In genomic region chr19:19662344-19662743, GRCh38 we compare ENCODE assay signal across 8 cellular contexts. TPM values are rescaled to one million over a fixed set of nuclear protein-coding genes. Genes with fewer than 3 reads are reported as not detected.
DNase-seq lines count a peak whose midpoint lies in the region; ATAC-seq and TF ChIP-seq lines count a peak whose summit lies in the region.

No MANE protein-coding gene starts in this region.

- H3K27ac Mint-ChIP-seq in stimulated activated naive CD8-positive, alpha-beta T cell treated with anti-CD3 and anti-CD28 coated beads, Interleukin-15, Interleukin-2, amounts not matched to agents 100 ng/mL and 50 ng/mL, for 24 hours, result peak overlapping the region; percentile 94
- H3K27ac Mint-ChIP-seq in MCF 10A (ENCODE audit: low read depth, unreplicated experiment), result peak overlapping the region; percentile 96

- CTCF ChIA-PET in MCF 10A (lab: Yijun Ruan, JAX), result interaction anchor here (0.6 to 2.0 kb wide), 9 partner anchors 12 to 197 kb away, joined by 3 to 19 read pairs (median 3); partner anchors contain the start of genes GMIP and ZNF506

- intact Hi-C loops in MCF 10A (cut with micrococcal nuclease), result loop anchor here (10.0 kb wide), 1 partner anchor 202 kb away; the partner anchor contains the start of gene ZNF253

- peak overlapping the region; percentile 80 for H3K4me3 ChIP-seq in mesodermal cell (ENCODE audit: extremely low read depth, insufficient read depth, low read length, poor library complexity, severe bottlenecking)

- no peak overlapping the region for H3K27ac ChIP-seq in mesodermal cell (ENCODE audit: low read depth, low read length, severe bottlenecking)

- ATAC-seq in stimulated activated naive CD8-positive, alpha-beta T cell treated with anti-CD3 and anti-CD28 coated beads, Interleukin-15, Interleukin-2, amounts not matched to agents 100 U/mL and 50 U/mL, for 24 hours, result no peak
- ATAC-seq in GM18909 (IDR thresholded peaks at IDR 0.05; ENCODE audit: poor library complexity, unreplicated experiment), result no peak
- ATAC-seq in HG03521 (IDR thresholded peaks at IDR 0.05; ENCODE audit: unreplicated experiment), result no peak

- peaks cover 21% of the 10 kb centered on the region for H3K4me1 ChIP-seq in mesodermal cell (ENCODE audit: control insufficient read depth, insufficient read depth, low read length, poor library complexity, severe bottlenecking)

- TF ChIP-seq CTCF in MCF 10A (IDR thresholded peaks at IDR 0.05; ENCODE audit: unreplicated experiment), result no peak

- H3K4me3 Mint-ChIP-seq in stimulated activated naive CD8-positive, alpha-beta T cell treated with anti-CD3 and anti-CD28 coated beads, Interleukin-15, Interleukin-2, amounts not matched to agents 100 ng/mL and 50 ng/mL, for 24 hours, result peak overlapping the region; percentile 93
- H3K4me3 Mint-ChIP-seq in MCF 10A (ENCODE audit: unreplicated experiment), result peak overlapping the region; percentile 79

- peaks cover 29% of the 10 kb centered on the region for H3K4me1 Mint-ChIP-seq in stimulated activated naive CD8-positive, alpha-beta T cell treated with anti-CD3 and anti-CD28 coated beads, Interleukin-15, Interleukin-2, amounts not matched to agents 100 ng/mL and 50 ng/mL, for 24 hours (ENCODE audit: low read depth)
- H3K4me1 Mint-ChIP-seq in MCF 10A (ENCODE audit: insufficient read depth, unreplicated experiment), result peaks cover 16% of the 10 kb centered on the region

- H3K9me3 Mint-ChIP-seq in stimulated activated naive CD8-positive, alpha-beta T cell treated with anti-CD3 and anti-CD28 coated beads, Interleukin-15, Interleukin-2, amounts not matched to agents 100 ng/mL and 50 ng/mL, for 24 hours, result no peaks in the 10 kb centered on the region
- no peaks in the 10 kb centered on the region for H3K9me3 Mint-ChIP-seq in MCF 10A (ENCODE audit: unreplicated experiment)

- H3K36me3 Mint-ChIP-seq in stimulated activated naive CD8-positive, alpha-beta T cell treated with anti-CD3 and anti-CD28 coated beads, Interleukin-15, Interleukin-2, amounts not matched to agents 100 ng/mL and 50 ng/mL, for 24 hours (ENCODE audit: low read depth), result peaks cover 37% of the 10 kb centered on the region
- H3K36me3 Mint-ChIP-seq in MCF 10A (ENCODE audit: insufficient read depth, unreplicated experiment), result peaks cover 51% of the 10 kb centered on the region

- BruUV-seq in MCF 10A (replicated peaks; lab: Mats Ljungman, UMichigan), result TSS peak; percentile 62

- no peak for DNase-seq in stimulated activated naive CD8-positive, alpha-beta T cell treated with anti-CD3 and anti-CD28 coated beads, Interleukin-15, Interleukin-2, amounts not matched to agents 100 U/mL and 50 U/mL, for 24 hours
- DNase-seq in MCF 10A (ENCODE audit: unreplicated experiment) (no peak), activated gamma-delta T cell (lab: John Stamatoyannopoulos, UW) (no peak), DMS153 (lab: John Stamatoyannopoulos, UW) (no peak)

- peaks cover 42% of the 10 kb centered on the region for H3K36me3 ChIP-seq in mesodermal cell (ENCODE audit: control insufficient read depth, insufficient read depth, low read length)

- WGBS in mesodermal cell (ENCODE audit: insufficient coverage in 2 of 2), 2 experiments, result 86 to 87% methylated on average over 7 to 8 of the region's 8 CpGs

- H3K27me3 Mint-ChIP-seq in stimulated activated naive CD8-positive, alpha-beta T cell treated with anti-CD3 and anti-CD28 coated beads, Interleukin-15, Interleukin-2, amounts not matched to agents 100 ng/mL and 50 ng/mL, for 24 hours, result no peaks in the 10 kb centered on the region
- no peaks in the 10 kb centered on the region for H3K27me3 Mint-ChIP-seq in MCF 10A (ENCODE audit: insufficient read depth, unreplicated experiment)

- POLR2A ChIA-PET in MCF 10A (lab: Yijun Ruan, JAX), result interaction anchor here (0.8 to 2.8 kb wide), 5 partner anchors 8 to 114 kb away, joined by 4 to 17 read pairs (median 5); partner anchors contain the start of genes GMIP, LPAR2 and ZNF14

- H3K9me3 ChIP-seq in mesodermal cell (ENCODE audit: control insufficient read depth, low read length), result no peaks in the 10 kb centered on the region

RNA-seq across cellular contexts. Expression of gene ATP13A1, which starts 1.1 kb away (rescaled TPM):
- 63.9 and 67.2 TPM in 2 replicates for total RNA-seq in MCF 10A (2022)
- 39.3 TPM for polyA plus RNA-seq in mesodermal cell (2013, experiment 1 of 2)
- 30.3 TPM for polyA plus RNA-seq in mesodermal cell (2013, experiment 2 of 2)

RNA-seq across cellular contexts. Expression of gene ZNF101, which starts 6.3 kb away (rescaled TPM):
- 8.6 and 9.2 TPM in 2 replicates for total RNA-seq in MCF 10A (2022)
- polyA plus RNA-seq in mesodermal cell (2013, experiment 1 of 2), result 9.4 TPM
- polyA plus RNA-seq in mesodermal cell (2013, experiment 2 of 2), result 9.0 TPM

RNA-seq across cellular contexts. Expression of gene GMIP, which starts 18.9 kb away (rescaled TPM):
- total RNA-seq in MCF 10A (2022), result 9.1 and 10.1 TPM in 2 replicates
- 22.4 TPM for polyA plus RNA-seq in mesodermal cell (2013, experiment 1 of 2)
- polyA plus RNA-seq in mesodermal cell (2013, experiment 2 of 2), result 16.1 TPM

RNA-seq across cellular contexts. Expression of gene LPAR2, which starts 34.3 kb away (rescaled TPM):
- total RNA-seq in MCF 10A (2022), result 15.5 and 17.4 TPM in 2 replicates
- 71.4 TPM for polyA plus RNA-seq in mesodermal cell (2013, experiment 1 of 2)
- 59.9 TPM for polyA plus RNA-seq in mesodermal cell (2013, experiment 2 of 2)

RNA-seq across cellular contexts. Expression of gene PBX4, which starts 43.9 kb away (rescaled TPM):
- 0.30 TPM in 1 of 2 replicates, not detected in the other for total RNA-seq in MCF 10A (2022)
- polyA plus RNA-seq in mesodermal cell (2013, experiment 1 of 2), result 5.1 TPM
- polyA plus RNA-seq in mesodermal cell (2013, experiment 2 of 2), result 2.3 TPM
